In genomic region chr2:44477657-44478414, GRCh38 we compare ENCODE assay signal across 25 cellular contexts.
"Had no signal": no experiment of that assay in that cellular context is flagged by ENCODE, and none has a peak within 500 bp of the region (broad histone marks: within the 10 kb centered on the region; RNA-seq: fewer than 3 reads in every experiment).

No MANE protein-coding gene starts in this region.

- H3K9me3 ChIP-seq: gastrocnemius medialis, heart right ventricle, left lung, lower lobe of right lung, sigmoid colon, testis, tibial nerve, upper lobe of right lung, vagina had no signal

- H3K9me3 Mint-ChIP-seq: immature natural killer cell; memory B cell; naive B cell; nephron; stimulated activated naive B cell treated with anti-CD40 and anti-IgM and Interleukin-4, amounts not matched to agents 10 μg/mL and 1 μg/mL and 100 μg/mL, for 72 hours; stimulated activated naive CD8-positive, alpha-beta T cell treated with anti-CD3 and anti-CD28 coated beads, Interleukin-15, amount 100 ng/mL, for 72 hours had no signal

- H3K36me3 ChIP-seq: gastrocnemius medialis, heart right ventricle, left lung, lower lobe of right lung, sigmoid colon, tibial nerve, upper lobe of right lung, vagina had no signal

- DNase-seq: effector memory CD4-positive, alpha-beta T cell; gastrocnemius medialis; heart right ventricle; hypothalamus; immature natural killer cell; lower lobe of right lung; midbrain; naive B cell; posterior cingulate gyrus; sigmoid colon; stimulated activated CD4-positive, alpha-beta T cell treated with anti-CD3 and anti-CD28 coated beads, Interleukin-2, amount 100 ng/mL, for 24 hours; stimulated activated CD4-positive, alpha-beta T cell treated with anti-CD3 and anti-CD28 coated beads, Interleukin-4, amount 100 ng/mL, for 4 hours; stimulated activated naive B cell treated with anti-CD40 and anti-IgM and Interleukin-4, amounts not matched to agents 10 μg/mL and 1 μg/mL and 100 μg/mL, for 72 hours; stimulated activated naive CD8-positive, alpha-beta T cell treated with anti-CD3 and anti-CD28 coated beads, Interleukin-15, amount 100 ng/mL, for 72 hours; testis; upper lobe of right lung had no signal

- H3K27ac ChIP-seq: gastrocnemius medialis, heart right ventricle, left lung, lower lobe of right lung, sigmoid colon, skin epidermis, testis, tibial nerve, upper lobe of right lung, vagina had no signal

- ATAC-seq: esophagus mucosa; gastrocnemius medialis; heart right ventricle; left lung; lower lobe of right lung; stimulated activated naive B cell treated with anti-CD40 and anti-IgM and Interleukin-4, amounts not matched to agents 10 μg/mL and 1 μg/mL and 100 μg/mL, for 72 hours; stimulated activated naive CD8-positive, alpha-beta T cell treated with anti-CD3 and anti-CD28 coated beads, Interleukin-15, amount 100 ng/mL, for 72 hours; upper lobe of right lung had no signal

- H3K27me3 ChIP-seq: gastrocnemius medialis, heart right ventricle, left lung, sigmoid colon, testis, tibial nerve, upper lobe of right lung, vagina had no signal

- H3K4me1 Mint-ChIP-seq: memory B cell; nephron; stimulated activated naive B cell treated with anti-CD40 and anti-IgM and Interleukin-4, amounts not matched to agents 10 μg/mL and 1 μg/mL and 100 μg/mL, for 72 hours; stimulated activated naive CD8-positive, alpha-beta T cell treated with anti-CD3 and anti-CD28 coated beads, Interleukin-15, amount 100 ng/mL, for 72 hours had no signal

- H3K4me1 ChIP-seq: left lung, lower lobe of right lung, sigmoid colon, testis, tibial nerve, upper lobe of right lung, vagina had no signal

- H3K4me3 ChIP-seq: gastrocnemius medialis, heart right ventricle, left lung, lower lobe of right lung, sigmoid colon, skin epidermis, testis, tibial nerve, upper lobe of right lung, vagina had no signal

- FAIRE-seq: endometrium, keratinocyte had no signal

- H3K36me3 Mint-ChIP-seq: immature natural killer cell; memory B cell; naive B cell; stimulated activated naive B cell treated with anti-CD40 and anti-IgM and Interleukin-4, amounts not matched to agents 10 μg/mL and 1 μg/mL and 100 μg/mL, for 72 hours had no signal

- H3K27me3 Mint-ChIP-seq: memory B cell; naive B cell; stimulated activated naive B cell treated with anti-CD40 and anti-IgM and Interleukin-4, amounts not matched to agents 10 μg/mL and 1 μg/mL and 100 μg/mL, for 72 hours; stimulated activated naive CD8-positive, alpha-beta T cell treated with anti-CD3 and anti-CD28 coated beads, Interleukin-15, amount 100 ng/mL, for 72 hours had no signal

- H3K4me3 Mint-ChIP-seq: immature natural killer cell; memory B cell; naive B cell; nephron; stimulated activated naive B cell treated with anti-CD40 and anti-IgM and Interleukin-4, amounts not matched to agents 10 μg/mL and 1 μg/mL and 100 μg/mL, for 72 hours; stimulated activated naive CD8-positive, alpha-beta T cell treated with anti-CD3 and anti-CD28 coated beads, Interleukin-15, amount 100 ng/mL, for 72 hours had no signal

- H3K27ac Mint-ChIP-seq: immature natural killer cell; memory B cell; naive B cell; nephron; stimulated activated naive B cell treated with anti-CD40 and anti-IgM and Interleukin-4, amounts not matched to agents 10 μg/mL and 1 μg/mL and 100 μg/mL, for 72 hours; stimulated activated naive CD8-positive, alpha-beta T cell treated with anti-CD3 and anti-CD28 coated beads, Interleukin-15, amount 100 ng/mL, for 72 hours had no signal
